2 cellular contexts compared by ENCODE assay signal in genomic region chr9:81634437-81634836, GRCh38.
TF ChIP-seq lines count a peak whose summit lies in the region.

No MANE protein-coding gene starts in this region.

TF ChIP-seq in A549, 52 proteins besides CTCF, POLR2A, EP300 and RAD21 (continued from another document):
- TF ChIP-seq SMC3 (IDR thresholded peaks at IDR 0.05), result no peak
- no peak for TF ChIP-seq KDM1A (IDR thresholded peaks at IDR 0.05; ENCODE audit: low read depth)
- no peak for TF ChIP-seq REST (IDR thresholded peaks at IDR 0.05)
- TF ChIP-seq USF2 (IDR thresholded peaks at IDR 0.05), result no peak
- no peak for TF ChIP-seq TP53 (CRISPR knock-in tag; IDR thresholded peaks at IDR 0.05)
- TF ChIP-seq ZFP36 (IDR thresholded peaks at IDR 0.05; ENCODE audit: borderline replicate concordance, partially characterized antibody), result no peak
- TF ChIP-seq CBX8 (IDR thresholded peaks at IDR 0.05), result no peak
- TF ChIP-seq CHD2 (IDR thresholded peaks at IDR 0.05; ENCODE audit: low read length, partially characterized antibody), result no peak
- TF ChIP-seq RCOR1 (IDR thresholded peaks at IDR 0.05; ENCODE audit: low read depth, low read length), result no peak
- TF ChIP-seq EHMT2 (IDR thresholded peaks at IDR 0.05; ENCODE audit: low read depth), result no peak
- TF ChIP-seq TFCP2L1 (CRISPR knock-in tag; IDR thresholded peaks at IDR 0.05), result no peak
- TF ChIP-seq ESRRA (IDR thresholded peaks at IDR 0.05; ENCODE audit: borderline replicate concordance, low read length), result no peak
- 0 out of 2 replicates have a peak, but pooled peaks have one; percentile 28 for TF ChIP-seq MAX (IDR thresholded peaks at IDR 0.05)
TF ChIP-seq in A549: peak in this region for 2.

TF ChIP-seq in HEK293, 187 proteins besides CTCF, POLR2A, EP300 and RAD21:
- TF ChIP-seq ZNF513 (tag by site-specific recombination; IDR thresholded peaks at IDR 0.05) (no peak), ZFP3 (tag by site-specific recombination; IDR thresholded peaks at IDR 0.05; ENCODE audit: low read depth) (no peak), PRDM1 (tag by site-specific recombination; IDR thresholded peaks at IDR 0.05) (peak; percentile 39; the same call in 1 of the 2 replicates), ZSCAN30 (tag by site-specific recombination; IDR thresholded peaks at IDR 0.05) (no peak), TCF7L2 (IDR thresholded peaks at IDR 0.05; ENCODE audit: borderline replicate concordance, low read depth, low read length) (no peak), ZNF530 (tag by site-specific recombination; IDR thresholded peaks at IDR 0.05; ENCODE audit: low read depth) (no peak), ZBTB10 (tag by site-specific recombination; IDR thresholded peaks at IDR 0.05) (no peak)
